Comparison of ENCODE assay signal across 9 cellular contexts in genomic region chr16:56279132-56279531, GRCh38.
DNase-seq lines count a peak whose midpoint lies in the region; ATAC-seq lines count a peak whose summit lies in the region.
"Had no signal": no experiment of that assay in that cellular context is flagged by ENCODE, and none has a peak within 500 bp of the region (broad histone marks: within the 10 kb centered on the region; RNA-seq: fewer than 3 reads in every experiment).

No MANE protein-coding gene starts in this region.

- no peak overlapping the region for H2AFZ ChIP-seq in mesenchymal stem cell (ENCODE audit: low read depth, low read length)

- no peak overlapping the region for H3K4me2 ChIP-seq in mesenchymal stem cell (ENCODE audit: low read length, poor library complexity, severe bottlenecking)

- H3K4me1 ChIP-seq in mesenchymal stem cell (ENCODE audit: control insufficient read depth, insufficient read depth, low read depth, low read length), result no peaks in the 10 kb centered on the region

- H3K4me3 Mint-ChIP-seq in T-cell, result peak overlapping the region; percentile 48 to 67 (median 60)

- H3K9ac ChIP-seq in mesenchymal stem cell (ENCODE audit: low read length), result no peak overlapping the region

- no peak overlapping the region for H3K14ac ChIP-seq in mesenchymal stem cell (ENCODE audit: low read length in 2 of 2)

- H3K4ac ChIP-seq in mesenchymal stem cell (ENCODE audit: low read depth in 1 of 2, low read length in 2 of 2), result no peak overlapping the region

- ATAC-seq in GM19351 (IDR thresholded peaks at IDR 0.05; ENCODE audit: unreplicated experiment), result peak; percentile 83
- peak; percentile 81 to 97 (median 92) for ATAC-seq in T-cell (replicated peaks in 1 of 4)
- no peak for ATAC-seq in HG03039 (IDR thresholded peaks at IDR 0.05; ENCODE audit: unreplicated experiment)

- H3K18ac ChIP-seq in mesenchymal stem cell (ENCODE audit: low read depth in 1 of 2, low read length in 2 of 2), result no peak overlapping the region

- CTCF ChIA-PET in T-cell (lab: Charles Lee), result no interaction called here

- no peak overlapping the region for H2BK15ac ChIP-seq in mesenchymal stem cell (ENCODE audit: low read depth, poor library complexity, severe bottlenecking)

- peak overlapping the region; percentile 85 to 88 for H3K27ac Mint-ChIP-seq in T-cell

- no peak overlapping the region for H2BK120ac ChIP-seq in mesenchymal stem cell (ENCODE audit: low read depth, low read length)

- POLR2A ChIA-PET in T-cell (lab: Charles Lee), result no interaction called here

- no peak overlapping the region for H3K23ac ChIP-seq in mesenchymal stem cell (ENCODE audit: low read length in 2 of 2)

- no peaks in the 10 kb centered on the region for H3K79me1 ChIP-seq in mesenchymal stem cell (replicated peaks; ENCODE audit: low read length, poor library complexity, severe bottlenecking)

- H2AK5ac ChIP-seq in mesenchymal stem cell (ENCODE audit: low read length, severe bottlenecking), result no peak overlapping the region

- no peaks in the 10 kb centered on the region for H3K36me3 Mint-ChIP-seq in T-cell

- DNase-seq in T-cell, result peak in 32 of 34 experiments; percentile 6 to 53 (median 30)
- DNase-seq in activated naive CD4-positive, alpha-beta T cell treated with anti-CD3 and anti-CD28 coated beads, Interleukin-2, amount 50 U/mL, for 16 hours, result peak; percentile 17
- peak; percentile 43 for DNase-seq in stimulated activated CD4-positive, alpha-beta T cell treated with anti-CD3 and anti-CD28 coated beads, Interleukin-4, amount 100 ng/mL, for 1 hour
- no peak for DNase-seq in superior temporal gyrus (ENCODE audit: extremely low spot score)
- DNase-seq in foreskin melanocyte, result no peak
- DNase-seq in mesenchymal stem cell, result no peak
- DNase-seq: heart right ventricle had no signal

- no peak overlapping the region for H3K4me3 ChIP-seq in mesenchymal stem cell (ENCODE audit: insufficient read depth in 1 of 2, low read depth in 1 of 2, low read length in 2 of 2)

- no peak overlapping the region for H3K27ac ChIP-seq in mesenchymal stem cell (ENCODE audit: low read length, poor library complexity, severe bottlenecking)

- peaks cover 4 to 14% of the 10 kb centered on the region in 2 experiments for H3K27me3 ChIP-seq in mesenchymal stem cell (ENCODE audit: control insufficient read depth in 1 of 2, insufficient read depth in 1 of 2, low read length in 2 of 2)
- H3K27me3 ChIP-seq: heart right ventricle had no signal

- H2BK12ac ChIP-seq in mesenchymal stem cell (ENCODE audit: low read length in 2 of 2), result no peak overlapping the region

- H3K4me1 Mint-ChIP-seq in T-cell, result peaks cover 20 to 38% (median 28%) of the 10 kb centered on the region in 3 donors

- H4K8ac ChIP-seq in mesenchymal stem cell (ENCODE audit: low read length), result no peak overlapping the region

- no peak overlapping the region for H2BK5ac ChIP-seq in mesenchymal stem cell (ENCODE audit: low read depth, low read length, poor library complexity, severe bottlenecking)

- peaks cover 0 to 5% (median 3%) of the 10 kb centered on the region in 3 donors for H3K9me3 Mint-ChIP-seq in T-cell

- WGBS in mesenchymal stem cell, result 81% methylated on average over 8 of the region's 8 CpGs

- H3K9me3 ChIP-seq in mesenchymal stem cell (ENCODE audit: control insufficient read depth, low read length), result peaks cover 3% of the 10 kb centered on the region

- no peaks in the 10 kb centered on the region for H3K36me3 ChIP-seq in mesenchymal stem cell (ENCODE audit: control insufficient read depth in 1 of 2, insufficient read depth in 2 of 2, low read depth in 1 of 2, low read length in 2 of 2)
- H3K36me3 ChIP-seq: heart right ventricle had no signal

- H3K27me3 Mint-ChIP-seq in T-cell, result peaks cover 0 to 13% of the 10 kb centered on the region in 2 donors

- H4K91ac ChIP-seq in mesenchymal stem cell (ENCODE audit: low read length), result no peak overlapping the region

Comparison
In these comparisons a context has a peak if more than half of its experiments do, and no peak if none do; other contexts are left out.
1. DNase-seq: peak in T-cell (32 of 34), activated naive CD4-positive, alpha-beta T cell treated with anti-CD3 and anti-CD28 coated beads, Interleukin-2, amount 50 U/mL, for 16 hours (single experiment) and stimulated activated CD4-positive, alpha-beta T cell treated with anti-CD3 and anti-CD28 coated beads, Interleukin-4, amount 100 ng/mL, for 1 hour (single experiment); none in superior temporal gyrus (single experiment), foreskin melanocyte (single experiment) and mesenchymal stem cell (single experiment).